9 cellular contexts compared by ENCODE assay signal in genomic region chr3:155233213-155233612, GRCh38.
A peak's percentile ranks its signal among the peaks of the same experiment; 100 is the strongest.
DNase-seq lines count a peak whose midpoint lies in the region; ATAC-seq, FAIRE-seq and TF ChIP-seq lines count a peak whose summit lies in the region.
"Had no signal": no experiment of that assay in that cellular context is flagged by ENCODE, and none has a peak within 500 bp of the region (broad histone marks: within the 10 kb centered on the region; RNA-seq: fewer than 3 reads in every experiment).

No MANE protein-coding gene starts in this region.

- H3K27me3 ChIP-seq in HCT116 (ENCODE audit: insufficient read depth, low read length): no peaks in the 10 kb centered on the region
- no peaks in the 10 kb centered on the region for H3K27me3 ChIP-seq in astrocyte (ENCODE audit: insufficient read depth, low read length)

- H3K4me3 Mint-ChIP-seq in astrocyte (ENCODE audit: unreplicated experiment) (no peak overlapping the region), immature natural killer cell (no peak overlapping the region)
- H3K4me3 Mint-ChIP-seq in activated naive CD4-positive, alpha-beta T cell treated with anti-CD3 and anti-CD28 coated beads, Interleukin-2, amount 10 ng/mL, durations not matched to agents 7 days and 5 days: no peak overlapping the region
- H3K4me3 Mint-ChIP-seq: activated naive CD8-positive, alpha-beta T cell treated with anti-CD3 and anti-CD28 coated beads, Interleukin-2, amount 10 ng/mL, durations not matched to agents 7 days and 5 days had no signal

- H3K4me3 ChIP-seq in HCT116 (replicated peaks in 1 of 2; ENCODE audit: low read depth in 1 of 2, low read length in 2 of 2) (no peak overlapping the region), astrocyte (ENCODE audit: insufficient read depth, low read depth, low read length) (no peak overlapping the region)

- TF ChIP-seq RAD21 in HCT116 (IDR thresholded peaks at IDR 0.05; ENCODE audit: low read depth): no peak

- no peak for FAIRE-seq in astrocyte (lab: Jason Lieb, UNC)

- H3K79me2 ChIP-seq in HCT116 (ENCODE audit: insufficient read depth, low read length): no peaks in the 10 kb centered on the region
- no peaks in the 10 kb centered on the region for H3K79me2 ChIP-seq in astrocyte (ENCODE audit: insufficient read depth, low read length)

- H3K27ac ChIP-seq in HCT116 (ENCODE audit: low read depth, low read length) (no peak overlapping the region), astrocyte (ENCODE audit: low read depth, low read length) (peak overlapping the region; percentile 36), substantia nigra (ENCODE audit: low read depth, low read length, poor library complexity, severe bottlenecking) (no peak overlapping the region)

- no peak overlapping the region for H3K9ac ChIP-seq in HCT116 (ENCODE audit: low read length)
- no peak overlapping the region for H3K9ac ChIP-seq in astrocyte (ENCODE audit: low read length)

- no peak for TF ChIP-seq CTCF in HCT116 (IDR thresholded peaks at IDR 0.05 in 2 of 3, conservative IDR thresholded peaks at IDR 0.05 in 1 of 3; ENCODE audit: borderline replicate concordance in 1 of 3, insufficient read depth in 1 of 3, low read depth in 2 of 3, low read length in 2 of 3)
- no peak for TF ChIP-seq CTCF in astrocyte (IDR thresholded peaks at IDR 0.05; ENCODE audit: insufficient read depth, low read depth, low read length)

- POLR2A ChIA-PET in HCT116 (lab: Charles Lee): no interaction called here

- no peak for DNase-seq in HCT116 (ENCODE audit: low read depth, low spot score)
- DNase-seq in astrocyte (ENCODE audit: low read depth): peak; percentile 65
- peak; percentile 7 for DNase-seq in hepatic stellate cell (ENCODE audit: low spot score)
- peak in 28 of 49 donors; percentile 1 to 90 (median 21) for DNase-seq in substantia nigra (lab: John Stamatoyannopoulos, UW)
- no peak for DNase-seq in COLO668 (lab: John Stamatoyannopoulos, UW; ENCODE audit: unreplicated experiment)
- DNase-seq in immature natural killer cell: no peak
- DNase-seq in MV-4-11 (lab: John Stamatoyannopoulos, UW): no peak
- no peak for DNase-seq in activated naive CD4-positive, alpha-beta T cell treated with anti-CD3 and anti-CD28 coated beads, Interleukin-2, amount 10 ng/mL, durations not matched to agents 7 days and 5 days
- DNase-seq: activated naive CD8-positive, alpha-beta T cell treated with anti-CD3 and anti-CD28 coated beads, Interleukin-2, amount 10 ng/mL, durations not matched to agents 7 days and 5 days had no signal

- RAD21 ChIA-PET in HCT116 (lab: Charles Lee; ENCODE audit: low non-redundant PET in 1 of 2, low total read pairs in 2 of 2, uncharacterized antibody in 2 of 2, unreplicated experiment in 2 of 2): interaction anchor here in 1 of 2 experiments (0.6 kb wide), 1 partner anchor 225 kb away, joined by 4 read pairs; no protein-coding TSS in a partner anchor

- H3K27ac Mint-ChIP-seq in astrocyte (ENCODE audit: unreplicated experiment): peak overlapping the region; percentile 68
- no peak overlapping the region for H3K27ac Mint-ChIP-seq in immature natural killer cell
- H3K27ac Mint-ChIP-seq in activated naive CD4-positive, alpha-beta T cell treated with anti-CD3 and anti-CD28 coated beads, Interleukin-2, amount 10 ng/mL, durations not matched to agents 7 days and 5 days: no peak overlapping the region
- H3K27ac Mint-ChIP-seq: activated naive CD8-positive, alpha-beta T cell treated with anti-CD3 and anti-CD28 coated beads, Interleukin-2, amount 10 ng/mL, durations not matched to agents 7 days and 5 days had no signal

- ATAC-seq in HCT116: peak; percentile 59

- H3K9me3 Mint-ChIP-seq in astrocyte (ENCODE audit: unreplicated experiment) (peaks cover 6% of the 10 kb centered on the region), immature natural killer cell (peaks cover 0 to 5% (median 0%) of the 10 kb centered on the region in 6 donors)
- H3K9me3 Mint-ChIP-seq in activated naive CD4-positive, alpha-beta T cell treated with anti-CD3 and anti-CD28 coated beads, Interleukin-2, amount 10 ng/mL, durations not matched to agents 7 days and 5 days: no peaks in the 10 kb centered on the region

- H3K9me2 ChIP-seq in HCT116 (ENCODE audit: insufficient read depth): no peaks in the 10 kb centered on the region

- H3K36me3 ChIP-seq in HCT116 (ENCODE audit: control insufficient read depth in 1 of 2, insufficient read depth in 2 of 2, low read length in 2 of 2) (no peaks in the 10 kb centered on the region), astrocyte (ENCODE audit: insufficient read depth, low read length) (no peaks in the 10 kb centered on the region)

- no peaks in the 10 kb centered on the region for H4K20me1 ChIP-seq in HCT116 (ENCODE audit: insufficient read depth)
- no peaks in the 10 kb centered on the region for H4K20me1 ChIP-seq in astrocyte (ENCODE audit: insufficient read depth, low read length)

- BruUV-seq in HCT116 (replicated peaks; lab: Mats Ljungman, UMichigan): no TSS peak

- intact Hi-C loops in HCT116 (cut with micrococcal nuclease): no loop called here

- no peaks in the 10 kb centered on the region for H3K27me3 Mint-ChIP-seq in astrocyte (ENCODE audit: low read depth, unreplicated experiment)
- peaks cover 0 to 5% (median 0%) of the 10 kb centered on the region in 3 donors for H3K27me3 Mint-ChIP-seq in immature natural killer cell (ENCODE audit: low read depth in 3 of 3)
- H3K27me3 Mint-ChIP-seq in activated naive CD4-positive, alpha-beta T cell treated with anti-CD3 and anti-CD28 coated beads, Interleukin-2, amount 10 ng/mL, durations not matched to agents 7 days and 5 days: no peaks in the 10 kb centered on the region

- H2AFZ ChIP-seq in HCT116 (ENCODE audit: low read depth, low read length, poor library complexity, severe bottlenecking): peak overlapping the region; percentile 71
- H2AFZ ChIP-seq in astrocyte (ENCODE audit: low read depth, low read length): no peak overlapping the region

- peaks cover 3 to 15% of the 10 kb centered on the region in 2 experiments; a peak in 3 of 4 replicates for H3K4me1 ChIP-seq in HCT116 (ENCODE audit: control insufficient read depth in 1 of 2, insufficient read depth in 2 of 2, low read length in 2 of 2)
- H3K4me1 ChIP-seq in astrocyte (ENCODE audit: insufficient read depth, low read length): peaks cover 13% of the 10 kb centered on the region

- peak overlapping the region; percentile 34; the same call in 1 of the 2 replicates for H3K4me2 ChIP-seq in HCT116 (ENCODE audit: low read length)
- H3K4me2 ChIP-seq in astrocyte (ENCODE audit: low read length): peak overlapping the region; percentile 40

- H3K4me1 Mint-ChIP-seq in astrocyte (ENCODE audit: low read depth, unreplicated experiment): peaks cover 15% of the 10 kb centered on the region
- H3K4me1 Mint-ChIP-seq in immature natural killer cell: peaks cover 0 to 4% of the 10 kb centered on the region in 2 donors
- no peaks in the 10 kb centered on the region for H3K4me1 Mint-ChIP-seq in activated naive CD4-positive, alpha-beta T cell treated with anti-CD3 and anti-CD28 coated beads, Interleukin-2, amount 10 ng/mL, durations not matched to agents 7 days and 5 days
- H3K4me1 Mint-ChIP-seq: activated naive CD8-positive, alpha-beta T cell treated with anti-CD3 and anti-CD28 coated beads, Interleukin-2, amount 10 ng/mL, durations not matched to agents 7 days and 5 days had no signal

- H3K36me3 Mint-ChIP-seq in astrocyte (ENCODE audit: low read depth, unreplicated experiment): no peaks in the 10 kb centered on the region
- no peaks in the 10 kb centered on the region for H3K36me3 Mint-ChIP-seq in immature natural killer cell
- H3K36me3 Mint-ChIP-seq in activated naive CD4-positive, alpha-beta T cell treated with anti-CD3 and anti-CD28 coated beads, Interleukin-2, amount 10 ng/mL, durations not matched to agents 7 days and 5 days: no peaks in the 10 kb centered on the region
- H3K36me3 Mint-ChIP-seq: activated naive CD8-positive, alpha-beta T cell treated with anti-CD3 and anti-CD28 coated beads, Interleukin-2, amount 10 ng/mL, durations not matched to agents 7 days and 5 days had no signal

- CTCF ChIA-PET in HCT116 (lab: Charles Lee): no interaction called here
- CTCF ChIA-PET in activated naive CD4-positive, alpha-beta T cell treated with anti-CD3 and anti-CD28 coated beads, Interleukin-2, amount 10 ng/mL, durations not matched to agents 7 days and 5 days (lab: Charles Lee): no interaction called here

- no peaks in the 10 kb centered on the region for H3K9me3 ChIP-seq in HCT116 (ENCODE audit: control insufficient read depth in 1 of 2, insufficient read depth in 1 of 2, low read depth in 1 of 2, low read length in 2 of 2)
- H3K9me3 ChIP-seq in astrocyte (ENCODE audit: insufficient read depth, low read depth, low read length): no peaks in the 10 kb centered on the region

- no peak for TF ChIP-seq POLR2A in HCT116 (IDR thresholded peaks at IDR 0.05; ENCODE audit: borderline replicate concordance, extremely low read depth, insufficient read depth, insufficient read length)

TF ChIP-seq in HCT116, 20 proteins besides CTCF, POLR2A, EP300 and RAD21 (continues in another document):
- TF ChIP-seq MAX (IDR thresholded peaks at IDR 0.05): no peak
- TF ChIP-seq POLR2AphosphoS5 (IDR thresholded peaks at IDR 0.05; ENCODE audit: low read depth, low read length): no peak
- TF ChIP-seq YY1 (IDR thresholded peaks at IDR 0.05; ENCODE audit: extremely low read depth, insufficient replicate concordance, low read depth, low read length): no peak
- TF ChIP-seq ZFX (IDR thresholded peaks at IDR 0.05): no peak
- TF ChIP-seq SP1 (IDR thresholded peaks at IDR 0.05; ENCODE audit: low read depth): no peak
- no peak for TF ChIP-seq FOSL1 (IDR thresholded peaks at IDR 0.05; ENCODE audit: low read depth)
- no peak; the same call in 1 of the 2 replicates for TF ChIP-seq JUND (IDR thresholded peaks at IDR 0.05)
- TF ChIP-seq ELF1 (IDR thresholded peaks at IDR 0.05; ENCODE audit: borderline replicate concordance, low read depth): no peak
- no peak for TF ChIP-seq EZH2 (IDR thresholded peaks at IDR 0.05)
- no peak for TF ChIP-seq CBX3 (IDR thresholded peaks at IDR 0.05; ENCODE audit: low read depth)
- no peak for TF ChIP-seq TCF7L2 (IDR thresholded peaks at IDR 0.05; ENCODE audit: borderline replicate concordance, extremely low read depth, insufficient read depth, insufficient read length)

Comparison
In these comparisons a context has a peak if more than half of its experiments do, and no peak if none do; other contexts are left out.
1. DNase-seq: peak in astrocyte (single experiment), hepatic stellate cell (single experiment) and substantia nigra (28 of 49); none in HCT116 (single experiment), COLO668 (single experiment), immature natural killer cell (0 of 3), MV-4-11 (single experiment) and activated naive CD4-positive, alpha-beta T cell treated with anti-CD3 and anti-CD28 coated beads, Interleukin-2, amount 10 ng/mL, durations not matched to agents 7 days and 5 days (single experiment).